ENCODE assay signal across 8 cellular contexts in the genomic region with DNA sequence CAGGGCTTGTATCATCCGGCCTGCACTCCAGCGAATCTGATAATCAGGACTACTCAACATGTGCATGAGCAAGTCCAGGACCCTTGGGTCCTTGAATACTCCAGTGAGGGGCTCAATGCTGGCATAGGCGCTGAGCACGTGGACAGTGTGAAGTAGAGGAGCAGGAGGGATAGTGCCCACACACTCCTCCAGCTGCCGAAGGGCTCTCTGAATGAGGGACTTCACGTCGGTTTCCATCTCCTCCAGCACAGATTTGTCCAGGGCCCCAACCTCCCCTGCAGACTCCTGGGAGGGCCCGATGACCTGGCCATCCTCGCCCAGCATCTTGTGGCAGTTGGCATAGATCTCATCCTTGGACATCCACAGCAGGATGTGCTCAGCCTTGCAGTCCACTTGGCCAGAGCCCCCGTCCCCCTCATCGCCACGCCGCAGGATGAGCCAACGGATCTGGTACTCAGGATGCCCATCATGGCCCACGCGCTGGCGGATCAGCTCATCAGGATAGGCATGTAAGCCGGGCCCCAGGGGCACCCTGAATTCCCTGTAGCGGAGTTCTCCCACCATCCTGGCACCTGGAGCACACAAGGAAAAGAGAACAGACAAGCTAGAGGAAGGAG. TPM values are rescaled to one million over a fixed set of nuclear protein-coding genes. Genes with fewer than 3 reads are reported as not detected.
DNase-seq lines count a peak whose midpoint lies in the region; ATAC-seq and TF ChIP-seq lines count a peak whose summit lies in the region.

No MANE protein-coding gene starts in this region.

- no CpG with 5 or more reads among the region's 19 CpGs for WGBS in trophoblast cell (ENCODE audit: extremely low coverage, insufficient coverage, insufficient read length)

- peak overlapping the region; percentile 97 for H3K27ac Mint-ChIP-seq in Caco-2 (ENCODE audit: unreplicated experiment)

- H3K4me3 ChIP-seq in Caco-2 (ENCODE audit: low read depth, low read length) (peak overlapping the region; percentile 71), Panc1 (ENCODE audit: low read depth in 2 of 2, low read length in 2 of 2) (peak overlapping the region; percentile 67 to 73), epithelial cell of esophagus (ENCODE audit: low read length) (peak overlapping the region; percentile 94), trophoblast cell (ENCODE audit: low read depth, low read length) (no peak overlapping the region)

- peak overlapping the region; percentile 100 for H4K91ac ChIP-seq in trophoblast cell (ENCODE audit: low read depth, low read length)

- H3K79me2 ChIP-seq in trophoblast cell (ENCODE audit: control insufficient read depth, insufficient read depth, low read length, poor library complexity), result peaks cover 8% of the 10 kb centered on the region

- no peak for ATAC-seq in Panc1
- no peak for ATAC-seq in sciatic nerve

- peak overlapping the region; percentile 100 for H3K4me3 Mint-ChIP-seq in Caco-2 (ENCODE audit: unreplicated experiment)

- no peaks in the 10 kb centered on the region for H3K9me3 ChIP-seq in Caco-2
- no peaks in the 10 kb centered on the region for H3K9me3 ChIP-seq in Panc1 (ENCODE audit: control insufficient read depth, insufficient read depth, low read depth, low read length)
- no peaks in the 10 kb centered on the region for H3K9me3 ChIP-seq in trophoblast cell (ENCODE audit: insufficient read depth, low read depth, low read length)

- peaks cover 20% of the 10 kb centered on the region for H3K4me1 ChIP-seq in Caco-2
- H3K4me1 ChIP-seq in Panc1 (ENCODE audit: control insufficient read depth, insufficient read depth, low read length), result peaks cover 17% of the 10 kb centered on the region
- peaks cover 18 to 39% of the 10 kb centered on the region in 2 experiments for H3K4me1 ChIP-seq in trophoblast cell (ENCODE audit: control insufficient read depth in 1 of 2, insufficient read depth in 2 of 2, low read length in 2 of 2)

- H3K14ac ChIP-seq in trophoblast cell (ENCODE audit: low read length), result no peak overlapping the region

- no peaks in the 10 kb centered on the region for H3K9me3 Mint-ChIP-seq in Caco-2 (ENCODE audit: unreplicated experiment)

- peak overlapping the region; percentile 97 for H4K12ac ChIP-seq in trophoblast cell (ENCODE audit: low read depth, low read length)

- intact Hi-C loops in Caco-2 (cut with micrococcal nuclease; ENCODE audit: unreplicated experiment), result loop anchor here (5.0 kb wide), 1 partner anchor 150 kb away; no protein-coding TSS in a partner anchor
- intact Hi-C loops in Panc1 (cut with micrococcal nuclease; ENCODE audit: unreplicated experiment), result no loop called here
- intact Hi-C loops in sciatic nerve (cut with DNase I), result no loop called here

- H4K8ac ChIP-seq in trophoblast cell (ENCODE audit: low read depth, low read length), result peak overlapping the region; percentile 18

- no peak overlapping the region for H2BK12ac ChIP-seq in trophoblast cell (ENCODE audit: low read length)

- no peak overlapping the region for H3K9ac ChIP-seq in trophoblast cell (ENCODE audit: low read length)

- H3K27ac ChIP-seq in Panc1 (ENCODE audit: low read length), result peak overlapping the region; percentile 84
- no peak overlapping the region for H3K27ac ChIP-seq in trophoblast cell (ENCODE audit: low read depth, low read length)

- peak overlapping the region; percentile 72 for H3K4me2 ChIP-seq in trophoblast cell (ENCODE audit: low read length)

- no peak overlapping the region for H2AFZ ChIP-seq in trophoblast cell (ENCODE audit: insufficient read depth, low read length, poor library complexity)

- peaks cover 30% of the 10 kb centered on the region for H3K4me1 Mint-ChIP-seq in Caco-2 (ENCODE audit: low read depth, unreplicated experiment)

- H3K18ac ChIP-seq in trophoblast cell (ENCODE audit: low read length), result peak overlapping the region; percentile 99

- POLR2A ChIA-PET in Caco-2 (lab: Charles Lee), result no interaction called here
- POLR2A ChIA-PET in Panc1 (lab: Charles Lee), result no interaction called here

- no peak overlapping the region for H2BK5ac ChIP-seq in trophoblast cell (ENCODE audit: low read depth, low read length, poor library complexity)

- H3K36me3 Mint-ChIP-seq in Caco-2 (ENCODE audit: insufficient read depth, unreplicated experiment), result peaks cover 79% of the 10 kb centered on the region

- H3K27me3 ChIP-seq in Caco-2 (replicated peaks; ENCODE audit: control insufficient read depth, insufficient read depth, low read length) (no peaks in the 10 kb centered on the region), Panc1 (ENCODE audit: control insufficient read depth, insufficient read depth, low read length) (no peaks in the 10 kb centered on the region), trophoblast cell (ENCODE audit: insufficient read depth, low read length) (no peaks in the 10 kb centered on the region)

- no peak overlapping the region for H2BK120ac ChIP-seq in trophoblast cell (ENCODE audit: insufficient read depth, low read length, poor library complexity)

- TF ChIP-seq CTCF in Caco-2 (IDR thresholded peaks at IDR 0.05; ENCODE audit: insufficient read depth in 1 of 2, low read depth in 1 of 2, low read length in 1 of 2, severe bottlenecking in 1 of 2, unreplicated experiment in 1 of 2) (no peak), Panc1 (IDR thresholded peaks at IDR 0.05) (no peak), epithelial cell of esophagus (IDR thresholded peaks at IDR 0.05; ENCODE audit: insufficient read depth, low read depth, low read length, missing control alignments) (no peak)

- no peak overlapping the region for H3K23ac ChIP-seq in trophoblast cell (ENCODE audit: low read length)

- peaks cover 2% of the 10 kb centered on the region; the same call in 1 of the 2 replicates for H3K36me3 ChIP-seq in Caco-2 (ENCODE audit: control insufficient read depth, insufficient read depth, low read length)
- H3K36me3 ChIP-seq in Panc1 (ENCODE audit: control insufficient read depth, insufficient read depth, low read length), result no peaks in the 10 kb centered on the region; the same call in 1 of the 2 replicates
- H3K36me3 ChIP-seq in trophoblast cell (ENCODE audit: control insufficient read depth in 1 of 2, insufficient read depth in 2 of 2, low read length in 2 of 2), result peaks cover 33 to 43% of the 10 kb centered on the region in 2 experiments

- CTCF ChIA-PET in Caco-2 (lab: Charles Lee) (interaction anchor here (0.6 kb wide), 1 partner anchor 111 kb away, joined by 4 read pairs; no protein-coding TSS in a partner anchor), Panc1 (lab: Charles Lee) (no interaction called here)

- peaks cover 9% of the 10 kb centered on the region for H3K79me1 ChIP-seq in trophoblast cell (ENCODE audit: low read length)

- DNase-seq in Caco-2 (no peak), Panc1 (ENCODE audit: low read depth, low spot score) (no peak), epithelial cell of esophagus (ENCODE audit: low read depth) (no peak), trophoblast cell (no peak), NCI-H510A (lab: John Stamatoyannopoulos, UW) (no peak), germinal center (ENCODE audit: low spot score) (no peak), sciatic nerve (ENCODE audit: low spot score) (no peak)
- DNase-seq in activated CD8-positive, alpha-beta memory T cell treated with anti-CD3 and anti-CD28 coated beads, Interleukin-2, amount 50 U/mL, for 4 hours, result no peak

- BruUV-seq in Caco-2 (replicated peaks; lab: Mats Ljungman, UMichigan) (no TSS peak), Panc1 (replicated peaks; lab: Mats Ljungman, UMichigan) (no TSS peak)

- in situ Hi-C loops in Panc1 (cut with HindIII; ENCODE audit: low pct_unique_long_range_greater_than_20kb, low sequenced_read_pairs), result no loop called here

- peak overlapping the region; percentile 99 for H3K4ac ChIP-seq in trophoblast cell (ENCODE audit: low read depth, low read length)

- H3K27me3 Mint-ChIP-seq in Caco-2 (ENCODE audit: insufficient read depth, unreplicated experiment), result no peaks in the 10 kb centered on the region

- peak overlapping the region; percentile 56 for H2AK5ac ChIP-seq in trophoblast cell (ENCODE audit: low read length)

RNA-seq across cellular contexts. Expression of gene CUL7, which starts 1.3 kb away (rescaled TPM):
- total RNA-seq in Caco-2 (2022), result 25.3 and 26.7 TPM in 2 replicates
- total RNA-seq in Panc1 (2021; ENCODE audit: unreplicated experiment), result 32.1 TPM
- polyA plus RNA-seq in Panc1 (2012; ENCODE audit: insufficient read length), result 30.5 TPM
- 22.6 and 22.9 TPM in 2 replicates for polyA plus RNA-seq in trophoblast cell (2013)
- 20.9 TPM for total RNA-seq in sciatic nerve

RNA-seq across cellular contexts. Expression of gene MRPL2, which starts 6.9 kb away (rescaled TPM):
- 123 and 124 TPM in 2 replicates for total RNA-seq in Caco-2 (2022)
- total RNA-seq in Panc1 (2021; ENCODE audit: unreplicated experiment), result 65.6 TPM
- polyA plus RNA-seq in Panc1 (2012; ENCODE audit: insufficient read length), result 99.3 TPM
- polyA plus RNA-seq in trophoblast cell (2013), result 47.4 and 49.7 TPM in 2 replicates
- total RNA-seq in sciatic nerve, result 40.4 TPM

RNA-seq across cellular contexts. Expression of gene KLC4, which starts 7.1 kb away (rescaled TPM):
- 47.7 and 52.7 TPM in 2 replicates for total RNA-seq in Caco-2 (2022)
- total RNA-seq in Panc1 (2021; ENCODE audit: unreplicated experiment), result 22.6 TPM
- polyA plus RNA-seq in Panc1 (2012; ENCODE audit: insufficient read length), result 21.8 TPM
- 22.8 and 23.4 TPM in 2 replicates for polyA plus RNA-seq in trophoblast cell (2013)
- 35.5 TPM for total RNA-seq in sciatic nerve

RNA-seq across cellular contexts. Expression of gene PTK7, which starts 23.8 kb away (rescaled TPM):
- total RNA-seq in Caco-2 (2022) (175 and 180 TPM in 2 replicates), Panc1 (2021; ENCODE audit: unreplicated experiment) (240 TPM), sciatic nerve (11.0 TPM)
- 281 TPM for polyA plus RNA-seq in Panc1 (2012; ENCODE audit: insufficient read length)
- polyA plus RNA-seq in trophoblast cell (2013), result 188 and 193 TPM in 2 replicates

RNA-seq across cellular contexts. Expression of gene RRP36, which starts 30.9 kb away (rescaled TPM):
- total RNA-seq in Caco-2 (2022) (71.0 and 74.9 TPM in 2 replicates), Panc1 (2021; ENCODE audit: unreplicated experiment) (106 TPM), sciatic nerve (34.6 TPM)
- polyA plus RNA-seq in Panc1 (2012; ENCODE audit: insufficient read length), result 80.3 TPM
- 81.7 and 88.1 TPM in 2 replicates for polyA plus RNA-seq in trophoblast cell (2013)
